In the genomic region with DNA sequence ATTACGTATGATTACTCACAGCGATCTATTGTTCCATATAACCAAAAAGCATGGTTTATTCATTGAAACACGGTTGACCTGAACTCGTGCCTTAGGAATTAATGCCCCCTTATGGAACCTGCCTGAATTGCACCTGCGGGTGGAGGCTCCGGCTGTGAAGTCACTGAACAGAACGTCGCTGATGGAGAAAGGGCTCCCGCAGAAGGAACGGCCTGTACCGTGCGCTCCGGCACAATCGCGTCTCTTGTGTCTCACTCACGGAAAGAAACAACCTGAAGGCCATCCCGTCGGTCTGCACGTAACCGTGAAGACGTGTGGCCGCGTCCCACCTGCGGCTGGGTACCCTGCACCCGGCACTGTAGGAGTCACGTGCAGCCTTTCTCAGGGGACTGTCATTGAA, we compare ENCODE assay signal across 8 cellular contexts.
DNase-seq lines count a peak whose midpoint lies in the region; ATAC-seq and TF ChIP-seq lines count a peak whose summit lies in the region.

No MANE protein-coding gene starts in this region.

- TF ChIP-seq POLR2A in thyroid gland (IDR thresholded peaks at IDR 0.05) = no peak

- no peaks in the 10 kb centered on the region for H4K20me1 ChIP-seq in OCI-LY7 (ENCODE audit: insufficient read depth, low read length)

- DNase-seq in DMS 273 treated with DMSO at 0.1 percent for 48 hours (lab: John Stamatoyannopoulos, UW) (peak; percentile 29), OCI-LY7 (ENCODE audit: low spot score) (peak; percentile 69), fibroblast of mammary gland (ENCODE audit: low read depth) (peak; percentile 71), non-pigmented ciliary epithelial cell (ENCODE audit: low read depth) (peak; percentile 27), thyroid gland (peak; percentile 61 to 64)
- DNase-seq in activated T-cell treated with anti-CD3 and anti-CD28 coated beads, Interleukin-2, amount 50 U/mL, for 24 hours = peak; percentile 81

- H3K4me2 ChIP-seq in OCI-LY7 (ENCODE audit: low read length) = peak overlapping the region; percentile 41

- 37 to 49% methylated on average over 26 of the region's 26 CpGs for WGBS in thyroid gland, 2 donors

- no peaks in the 10 kb centered on the region for H3K9me3 ChIP-seq in OCI-LY7 (ENCODE audit: low read length)
- no peaks in the 10 kb centered on the region for H3K9me3 ChIP-seq in thyroid gland

- H3K36me3 ChIP-seq in OCI-LY7 (ENCODE audit: insufficient read depth, low read length) (peaks cover 28% of the 10 kb centered on the region), thyroid gland (no peaks in the 10 kb centered on the region)

- peak; percentile 31 for ATAC-seq in HG02642 (IDR thresholded peaks at IDR 0.05; ENCODE audit: poor library complexity, unreplicated experiment)
- ATAC-seq in GM19324 (IDR thresholded peaks at IDR 0.05; ENCODE audit: low FRiP score, unreplicated experiment) = no peak

- H3K4me1 Mint-ChIP-seq in activated T-cell treated with anti-CD3 and anti-CD28 coated beads, Interleukin-2, amount 50 U/mL, for 24 hours (ENCODE audit: low read depth) = peaks cover 34% of the 10 kb centered on the region

- H3K27ac Mint-ChIP-seq in activated T-cell treated with anti-CD3 and anti-CD28 coated beads, Interleukin-2, amount 50 U/mL, for 24 hours = no peak overlapping the region

- H3K27me3 Mint-ChIP-seq in activated T-cell treated with anti-CD3 and anti-CD28 coated beads, Interleukin-2, amount 50 U/mL, for 24 hours = no peaks in the 10 kb centered on the region

- POLR2A ChIA-PET in OCI-LY7 (lab: Charles Lee) = no interaction called here

- no peaks in the 10 kb centered on the region for H3K79me2 ChIP-seq in OCI-LY7 (ENCODE audit: insufficient read depth, low read depth, low read length)

- no peaks in the 10 kb centered on the region for H3K27me3 ChIP-seq in thyroid gland

- H2AFZ ChIP-seq in OCI-LY7 (ENCODE audit: low read length) = no peak overlapping the region

- BruUV-seq in OCI-LY7 (replicated peaks; lab: Mats Ljungman, UMichigan) = TSS peak; percentile 73

- H3K27ac ChIP-seq in OCI-LY7 (ENCODE audit: low read depth, low read length, poor library complexity, severe bottlenecking) (peak overlapping the region; percentile 30), thyroid gland (no peak overlapping the region)

- intact Hi-C loops in OCI-LY7 (cut with micrococcal nuclease; ENCODE audit: unreplicated experiment) = loop anchor here (2.0 kb wide), 1 partner anchor 132 kb away; no protein-coding TSS in a partner anchor
- intact Hi-C loops in thyroid gland (cut with DNase I) = loop anchor here (2.0 to 10.0 kb wide), 2 partner anchors 116 to 148 kb away; no protein-coding TSS in a partner anchor

- H3K4me3 Mint-ChIP-seq in activated T-cell treated with anti-CD3 and anti-CD28 coated beads, Interleukin-2, amount 50 U/mL, for 24 hours = no peak overlapping the region

- H3K4me3 ChIP-seq in OCI-LY7 (ENCODE audit: low read depth, low read length, poor library complexity, severe bottlenecking) (no peak overlapping the region), fibroblast of mammary gland (ENCODE audit: control insufficient read depth, low read depth, low read length) (no peak overlapping the region), thyroid gland (replicated peaks in 1 of 3) (no peak overlapping the region)

- CTCF ChIA-PET in OCI-LY7 (lab: Charles Lee; ENCODE audit: unreplicated experiment) = no interaction called here

- no peaks in the 10 kb centered on the region for H3K9me3 Mint-ChIP-seq in activated T-cell treated with anti-CD3 and anti-CD28 coated beads, Interleukin-2, amount 50 U/mL, for 24 hours

- peaks cover 50% of the 10 kb centered on the region for H3K4me1 ChIP-seq in OCI-LY7 (ENCODE audit: insufficient read depth, low read length, poor library complexity, severe bottlenecking)
- H3K4me1 ChIP-seq in thyroid gland = peaks cover 4 to 9% of the 10 kb centered on the region in 2 donors

- TF ChIP-seq CTCF in OCI-LY7 (conservative IDR thresholded peaks at IDR 0.05; ENCODE audit: low read length) = peak; percentile 80
- TF ChIP-seq CTCF in fibroblast of mammary gland (conservative IDR thresholded peaks at IDR 0.05; ENCODE audit: control insufficient read depth, insufficient read depth, low read depth, low read length) = peak; percentile 88
- peak; percentile 58 to 89 (median 74) for TF ChIP-seq CTCF in thyroid gland (IDR thresholded peaks at IDR 0.05)

- no peaks in the 10 kb centered on the region for H3K9me2 ChIP-seq in OCI-LY7 (ENCODE audit: insufficient read depth, low read length)

- H3K36me3 Mint-ChIP-seq in activated T-cell treated with anti-CD3 and anti-CD28 coated beads, Interleukin-2, amount 50 U/mL, for 24 hours (ENCODE audit: low read depth) = peaks cover 59% of the 10 kb centered on the region

Comparison
In these comparisons a context has a peak if more than half of its experiments do, and no peak if none do; other contexts are left out.
1. DNase-seq: peak in every context shown above with its lines; median percentile 81 in activated T-cell treated with anti-CD3 and anti-CD28 coated beads, Interleukin-2, amount 50 U/mL, for 24 hours; 71 in fibroblast of mammary gland; 69 in OCI-LY7; 62 in thyroid gland; 29 in DMS 273 treated with DMSO at 0.1 percent for 48 hours; 27 in non-pigmented ciliary epithelial cell.